Comparison of ENCODE assay signal across 23 cellular contexts in the genomic region with DNA sequence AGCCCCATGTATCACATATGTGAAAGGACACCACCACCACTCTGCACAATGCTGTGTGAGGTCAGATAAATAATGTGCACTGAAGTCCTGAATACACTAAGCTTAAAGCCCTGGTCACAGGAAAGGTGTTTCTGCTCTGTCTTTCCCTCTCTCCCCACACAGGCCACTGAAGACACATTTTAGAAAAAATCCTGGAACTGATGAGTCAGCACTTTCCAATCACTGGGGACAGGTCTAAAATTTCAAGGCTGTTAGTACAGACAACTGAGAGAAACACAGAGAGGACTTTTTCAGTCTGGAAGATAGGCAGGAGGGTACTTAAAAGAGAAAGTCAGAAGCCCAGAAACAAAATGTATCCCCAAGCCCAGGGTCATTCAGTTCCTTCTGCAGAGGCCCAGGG.
DNase-seq lines count a peak whose midpoint lies in the region; ATAC-seq, FAIRE-seq and TF ChIP-seq lines count a peak whose summit lies in the region.
"Had no signal": no experiment of that assay in that cellular context is flagged by ENCODE, and none has a peak within 500 bp of the region (broad histone marks: within the 10 kb centered on the region; RNA-seq: fewer than 3 reads in every experiment).

No MANE protein-coding gene starts in this region.

- TF ChIP-seq EP300 in HepG2 (IDR thresholded peaks at IDR 0.05; ENCODE audit: low read depth in 2 of 2, low read length in 2 of 2): no peak
- TF ChIP-seq EP300 in HepG2 (CRISPR knock-in tag; IDR thresholded peaks at IDR 0.05; ENCODE audit: borderline replicate concordance): no peak

- H4K20me1 ChIP-seq in HepG2 (ENCODE audit: insufficient read depth, low read length): no peaks in the 10 kb centered on the region

- POLR2A ChIA-PET in HepG2 (lab: Yijun Ruan, JAX): no interaction called here

- DNase-seq in HepG2 (ENCODE audit: low spot score): no peak
- DNase-seq in right lobe of liver: no peak
- DNase-seq in OCI-M1 (lab: John Stamatoyannopoulos, UW): peak; percentile 4
- peak; percentile 76 for DNase-seq in left kidney (ENCODE audit: low read depth, low spot score)
- no peak for DNase-seq in H54 (ENCODE audit: insufficient read length, low spot score)
- no peak for DNase-seq in T-helper 9 cell
- no peak for DNase-seq in stimulated activated effector memory CD8-positive, alpha-beta T cell treated with anti-CD3 and anti-CD28 coated beads, Interleukin-12 subunit alpha, Interleukin-12 subunit beta, amount 100 ng/mL, for 72 hours (ENCODE audit: low spot score in 2 of 2)
- DNase-seq: Caco-2; CD4-positive, alpha-beta memory T cell; H7; KBM-7; NCI-H1092; NCI-H1436; NCI-H187 treated with DMSO at 0.1 percent for 48 hours; NCI-H2107; NCI-H2227 treated with DMSO at 0.1 percent for 48 hours; NCI-H510A treated with DMSO at 0.1 percent for 48 hours; NCI-H748 treated with DMSO at 0.1 percent for 48 hours; PC-3; Right ventricle myocardium superior; SW 1271 had no signal

- H3K9me3 ChIP-seq in HepG2 (ENCODE audit: low read length): no peaks in the 10 kb centered on the region
- H3K9me3 ChIP-seq in right lobe of liver: no peaks in the 10 kb centered on the region
- H3K9me3 ChIP-seq: Caco-2 had no signal

- TF ChIP-seq CTCF in HepG2 (CRISPR knock-in tag; IDR thresholded peaks at IDR 0.05) (no peak), right lobe of liver (IDR thresholded peaks at IDR 0.05) (no peak)

- no peak overlapping the region for H3K9ac ChIP-seq in HepG2 (ENCODE audit: insufficient read depth, low read depth, low read length)

- no peak overlapping the region for H2AFZ ChIP-seq in HepG2 (ENCODE audit: low read length)

- H3K27ac ChIP-seq in HepG2 (ENCODE audit: extremely low read length, insufficient read depth, low read length) (no peak overlapping the region), right lobe of liver (no peak overlapping the region)

- H3K79me2 ChIP-seq in HepG2 (ENCODE audit: insufficient read depth, low read length): no peaks in the 10 kb centered on the region

- no peak overlapping the region for H3K4me3 Mint-ChIP-seq in stimulated activated effector memory CD8-positive, alpha-beta T cell treated with anti-CD3 and anti-CD28 coated beads, Interleukin-12 subunit alpha, Interleukin-12 subunit beta, amount 100 ng/mL, for 72 hours
- H3K4me3 Mint-ChIP-seq: CD4-positive, alpha-beta memory T cell had no signal

- H3K4me3 ChIP-seq in HepG2 (replicated peaks in 1 of 3; ENCODE audit: insufficient read depth in 1 of 3, low read depth in 2 of 3, low read length in 3 of 3) (no peak overlapping the region), right lobe of liver (no peak overlapping the region)

- H3K4me1 ChIP-seq in HepG2 (ENCODE audit: insufficient read depth, low read length): no peaks in the 10 kb centered on the region
- no peaks in the 10 kb centered on the region for H3K4me1 ChIP-seq in right lobe of liver
- H3K4me1 ChIP-seq: Caco-2 had no signal

- H3K27me3 ChIP-seq in HepG2 (ENCODE audit: control insufficient read depth in 1 of 2, insufficient read depth in 2 of 2, low read length in 2 of 2) (no peaks in the 10 kb centered on the region; a peak in 2 of 5 replicates), right lobe of liver (no peaks in the 10 kb centered on the region)

- FAIRE-seq in HepG2 (lab: Jason Lieb, UNC) (no peak), H54 (lab: Jason Lieb, UNC) (no peak)
- FAIRE-seq: G401.6, GM18507 had no signal

- CTCF ChIA-PET in HepG2 (lab: Yijun Ruan, JAX; ENCODE audit: low intra/inter-chr PET ratio, low total read pairs): no interaction called here

- intact Hi-C loops in HepG2 (cut with micrococcal nuclease; ENCODE audit: unreplicated experiment) (no loop called here), right lobe of liver (cut with DNase I) (no loop called here)

- H3K36me3 Mint-ChIP-seq in stimulated activated effector memory CD8-positive, alpha-beta T cell treated with anti-CD3 and anti-CD28 coated beads, Interleukin-12 subunit alpha, Interleukin-12 subunit beta, amount 100 ng/mL, for 72 hours: no peaks in the 10 kb centered on the region

- no peak for TF ChIP-seq RAD21 in HepG2 (CRISPR knock-in tag; IDR thresholded peaks at IDR 0.05)

- H3K4me1 Mint-ChIP-seq in stimulated activated effector memory CD8-positive, alpha-beta T cell treated with anti-CD3 and anti-CD28 coated beads, Interleukin-12 subunit alpha, Interleukin-12 subunit beta, amount 100 ng/mL, for 72 hours: no peaks in the 10 kb centered on the region
- H3K4me1 Mint-ChIP-seq: CD4-positive, alpha-beta memory T cell had no signal

- H3K27ac Mint-ChIP-seq in stimulated activated effector memory CD8-positive, alpha-beta T cell treated with anti-CD3 and anti-CD28 coated beads, Interleukin-12 subunit alpha, Interleukin-12 subunit beta, amount 100 ng/mL, for 72 hours: no peak overlapping the region
- H3K27ac Mint-ChIP-seq: CD4-positive, alpha-beta memory T cell had no signal

- no peaks in the 10 kb centered on the region for H3K9me3 Mint-ChIP-seq in stimulated activated effector memory CD8-positive, alpha-beta T cell treated with anti-CD3 and anti-CD28 coated beads, Interleukin-12 subunit alpha, Interleukin-12 subunit beta, amount 100 ng/mL, for 72 hours

- no peak for ATAC-seq in HepG2
- ATAC-seq in right lobe of liver: no peak
- no peak for ATAC-seq in stimulated activated effector memory CD8-positive, alpha-beta T cell treated with anti-CD3 and anti-CD28 coated beads, Interleukin-12 subunit alpha, Interleukin-12 subunit beta, amount 100 ng/mL, for 72 hours
- ATAC-seq: PC-3 had no signal

- no peak overlapping the region for H3K4me2 ChIP-seq in HepG2 (ENCODE audit: low read depth, low read length)

- no peak for TF ChIP-seq POLR2A in HepG2 (IDR thresholded peaks at IDR 0.05; ENCODE audit: insufficient read depth in 1 of 2, low read depth in 2 of 2, low read length in 2 of 2)
- TF ChIP-seq POLR2A in right lobe of liver (IDR thresholded peaks at IDR 0.05): no peak
- no peak for TF ChIP-seq POLR2A in H54 (IDR thresholded peaks at IDR 0.05; ENCODE audit: low read depth, low read length)

- no TSS peak for BruUV-seq in HepG2 (replicated peaks; lab: Mats Ljungman, UMichigan)

- H3K36me3 ChIP-seq in HepG2 (replicated peaks in 1 of 2; ENCODE audit: control insufficient read depth in 1 of 2, insufficient read depth in 2 of 2, low read length in 2 of 2) (no peaks in the 10 kb centered on the region), right lobe of liver (no peaks in the 10 kb centered on the region)

- in situ Hi-C loops in HepG2 (cut with HindIII; ENCODE audit: extremely low pct_ligation_motif_present, low pct_unique_long_range_greater_than_20kb): no loop called here

TF ChIP-seq in HepG2, 621 proteins besides CTCF, POLR2A, EP300 and RAD21:
- TF ChIP-seq MAFK (conservative IDR thresholded peaks at IDR 0.05 in 1 of 2, IDR thresholded peaks at IDR 0.05 in 1 of 2; ENCODE audit: low read length in 2 of 2): peak; percentile 99 to 100
- TF ChIP-seq MAFF (IDR thresholded peaks at IDR 0.05; ENCODE audit: low read depth, low read length): peak; percentile 100
- no peak for TF ChIP-seq ZBTB7A (CRISPR knock-in tag; IDR thresholded peaks at IDR 0.05)
- TF ChIP-seq NPAS2 (CRISPR knock-in tag; IDR thresholded peaks at IDR 0.05; ENCODE audit: borderline replicate concordance): no peak
- no peak for TF ChIP-seq NR2F6 (IDR thresholded peaks at IDR 0.05)
- no peak for TF ChIP-seq NR2F6 (CRISPR knock-in tag; IDR thresholded peaks at IDR 0.05)
- TF ChIP-seq RBM22 (optimal IDR thresholded peaks at IDR 0.05; ENCODE audit: low read length): no peak
- TF ChIP-seq ZNF775 (CRISPR knock-in tag; IDR thresholded peaks at IDR 0.05; ENCODE audit: borderline replicate concordance): no peak
- no peak for TF ChIP-seq ZNF543 (CRISPR knock-in tag; IDR thresholded peaks at IDR 0.05)
- no peak for TF ChIP-seq MED13 (CRISPR knock-in tag; IDR thresholded peaks at IDR 0.05)
- no peak for TF ChIP-seq ZNF343 (CRISPR knock-in tag; IDR thresholded peaks at IDR 0.05)
- TF ChIP-seq NFE2L2 (IDR thresholded peaks at IDR 0.05; ENCODE audit: low read length): peak; percentile 35; the same call in 1 of the 2 replicates
- TF ChIP-seq SRF (IDR thresholded peaks at IDR 0.05; ENCODE audit: low read depth, low read length): no peak
TF ChIP-seq in HepG2: peak in this region for 3.

Comparison
In these comparisons a context has a peak if more than half of its experiments do, and no peak if none do; other contexts are left out.
1. DNase-seq: peak in OCI-M1 (single experiment) and left kidney (single experiment); none in HepG2 (single experiment), right lobe of liver (0 of 3), H54 (single experiment), T-helper 9 cell (single experiment) and stimulated activated effector memory CD8-positive, alpha-beta T cell treated with anti-CD3 and anti-CD28 coated beads, Interleukin-12 subunit alpha, Interleukin-12 subunit beta, amount 100 ng/mL, for 72 hours (0 of 2).